Comparison of ENCODE assay signal across 12 cellular contexts in genomic region chr2:191626497-191627151, GRCh38. TPM values are rescaled to one million over a fixed set of nuclear protein-coding genes. Genes with fewer than 3 reads are reported as not detected.
DNase-seq lines count a peak whose midpoint lies in the region; ATAC-seq and TF ChIP-seq lines count a peak whose summit lies in the region.
"Had no signal": no experiment of that assay in that cellular context is flagged by ENCODE, and none has a peak within 500 bp of the region (broad histone marks: within the 10 kb centered on the region; RNA-seq: fewer than 3 reads in every experiment).

No MANE protein-coding gene starts in this region.

- H3K36me3 ChIP-seq in PC-3 (ENCODE audit: low read depth, low read length) (no peaks in the 10 kb centered on the region), smooth muscle cell (ENCODE audit: low read depth) (no peaks in the 10 kb centered on the region), MG63 (no peaks in the 10 kb centered on the region)

- no peaks in the 10 kb centered on the region for H3K27me3 ChIP-seq in PC-3 (ENCODE audit: low read length)
- H3K27me3 ChIP-seq in smooth muscle cell (ENCODE audit: low read depth), result no peaks in the 10 kb centered on the region
- no peaks in the 10 kb centered on the region for H3K27me3 ChIP-seq in MG63

- H3K36me3 Mint-ChIP-seq in activated naive CD4-positive, alpha-beta T cell treated with anti-CD3 and anti-CD28 coated beads for 36 hours (ENCODE audit: low read depth), result no peaks in the 10 kb centered on the region
- H3K36me3 Mint-ChIP-seq in activated naive CD4-positive, alpha-beta T cell treated with anti-CD3 and anti-CD28 coated beads, Interleukin-2, amount 50 U/mL, for 72 hours, result peaks cover 9 to 17% of the 10 kb centered on the region in 2 donors

- H2AFZ ChIP-seq in PC-3 (ENCODE audit: low read length) (no peak overlapping the region), smooth muscle cell (ENCODE audit: low read depth) (peak overlapping the region; percentile 21)

- intact Hi-C loops in activated naive CD4-positive, alpha-beta T cell treated with anti-CD3 and anti-CD28 coated beads for 36 hours (cut with micrococcal nuclease), result no loop called here
- intact Hi-C loops in PC-3 (cut with micrococcal nuclease), result no loop called here

- H3K27ac Mint-ChIP-seq in activated naive CD4-positive, alpha-beta T cell treated with anti-CD3 and anti-CD28 coated beads for 36 hours, result peak overlapping the region; percentile 39
- H3K27ac Mint-ChIP-seq in activated naive CD4-positive, alpha-beta T cell treated with anti-CD3 and anti-CD28 coated beads, Interleukin-2, amount 50 U/mL, for 72 hours, result no peak overlapping the region
- H3K27ac Mint-ChIP-seq: activated naive CD4-positive, alpha-beta T cell treated with anti-CD3 and anti-CD28 coated beads, Interleukin-2, amount 50 U/mL, for 24 hours; H9 had no signal

- peaks cover 77% of the 10 kb centered on the region for H3K4me1 Mint-ChIP-seq in activated naive CD4-positive, alpha-beta T cell treated with anti-CD3 and anti-CD28 coated beads for 36 hours (ENCODE audit: low read depth)
- H3K4me1 Mint-ChIP-seq: H9 had no signal

- no peak for ATAC-seq in activated naive CD4-positive, alpha-beta T cell treated with anti-CD3 and anti-CD28 coated beads, Interleukin-2, amount 50 U/mL, for 72 hours
- ATAC-seq in PC-3 (peak; percentile 84), GM18870 (IDR thresholded peaks at IDR 0.05; ENCODE audit: unreplicated experiment) (no peak)

- H3K4me2 ChIP-seq in PC-3 (ENCODE audit: low read length), result peak overlapping the region; percentile 33
- peak overlapping the region; percentile 8 for H3K4me2 ChIP-seq in smooth muscle cell

- BruUV-seq in PC-3 (replicated peaks; lab: Mats Ljungman, UMichigan), result no TSS peak

- H3K9me3 ChIP-seq in PC-3 (ENCODE audit: low read length), result no peaks in the 10 kb centered on the region
- no peaks in the 10 kb centered on the region for H3K9me3 ChIP-seq in smooth muscle cell (replicated peaks; ENCODE audit: low read depth)
- H3K9me3 ChIP-seq in MG63, result no peaks in the 10 kb centered on the region

- H4K20me1 ChIP-seq in PC-3 (ENCODE audit: low read length) (no peaks in the 10 kb centered on the region), smooth muscle cell (ENCODE audit: low read depth) (no peaks in the 10 kb centered on the region)

- H3K79me2 ChIP-seq in PC-3 (ENCODE audit: low read length) (no peaks in the 10 kb centered on the region), smooth muscle cell (ENCODE audit: low read depth) (no peaks in the 10 kb centered on the region)

- TF ChIP-seq CTCF in PC-3 (conservative IDR thresholded peaks at IDR 0.05; ENCODE audit: low read depth, low read length), result no peak
- no peak for TF ChIP-seq CTCF in smooth muscle cell (IDR thresholded peaks at IDR 0.05; ENCODE audit: borderline replicate concordance, insufficient read depth, poor library complexity, severe bottlenecking)

- CTCF ChIA-PET in activated naive CD4-positive, alpha-beta T cell treated with anti-CD3 and anti-CD28 coated beads for 36 hours (lab: Charles Lee), result interaction anchor here (0.6 to 4.1 kb wide), 3 partner anchors 11 to 70 kb away, joined by 3 to 16 read pairs (median 3); no protein-coding TSS in a partner anchor
- CTCF ChIA-PET in PC-3 (lab: Charles Lee), result no interaction called here

- H3K4me3 ChIP-seq in PC-3 (ENCODE audit: low read length), result no peak overlapping the region
- H3K4me3 ChIP-seq in smooth muscle cell, result no peak overlapping the region
- no peak overlapping the region for H3K4me3 ChIP-seq in MG63

- H3K9ac ChIP-seq in PC-3 (ENCODE audit: low read length), result no peak overlapping the region
- H3K9ac ChIP-seq in smooth muscle cell (ENCODE audit: low read depth), result no peak overlapping the region

- H3K4me1 ChIP-seq in PC-3 (ENCODE audit: insufficient read depth, low read length), result peaks cover 51% of the 10 kb centered on the region
- H3K4me1 ChIP-seq in smooth muscle cell (ENCODE audit: low read depth), result peaks cover 5% of the 10 kb centered on the region

- POLR2A ChIA-PET in PC-3 (lab: Charles Lee; ENCODE audit: unreplicated experiment), result interaction anchor here (1.1 kb wide), 1 partner anchor 51 kb away, joined by 4 read pairs; the partner anchor contains the start of gene NABP1

- no peak overlapping the region for H3K4me3 Mint-ChIP-seq in activated naive CD4-positive, alpha-beta T cell treated with anti-CD3 and anti-CD28 coated beads for 36 hours
- H3K4me3 Mint-ChIP-seq: activated naive CD4-positive, alpha-beta T cell treated with anti-CD3 and anti-CD28 coated beads, Interleukin-2, amount 50 U/mL, for 24 hours; H9 had no signal

- H3F3A ChIP-seq in PC-3 (ENCODE audit: low read length, unreplicated experiment) (no peaks in the 10 kb centered on the region), smooth muscle cell (ENCODE audit: low read depth) (peaks cover 6% of the 10 kb centered on the region)

- no peak for DNase-seq in activated naive CD4-positive, alpha-beta T cell treated with anti-CD3 and anti-CD28 coated beads for 36 hours
- DNase-seq in activated naive CD4-positive, alpha-beta T cell treated with anti-CD3 and anti-CD28 coated beads, Interleukin-2, amount 50 U/mL, for 72 hours (ENCODE audit: low spot score in 2 of 2), result no peak
- DNase-seq in PC-3, result peak; percentile 78
- peak; percentile 36 for DNase-seq in dermis blood vessel endothelial cell
- DNase-seq in smooth muscle cell (lab: John Stamatoyannopoulos, UW; ENCODE audit: unreplicated experiment), result no peak
- no peak for DNase-seq in superior temporal gyrus (ENCODE audit: extremely low spot score)
- DNase-seq in MG63, result no peak
- DNase-seq: activated CD8-positive, alpha-beta memory T cell treated with anti-CD3 and anti-CD28 coated beads for 24 hours; H9; immature natural killer cell had no signal

- no peaks in the 10 kb centered on the region for H3K9me3 Mint-ChIP-seq in activated naive CD4-positive, alpha-beta T cell treated with anti-CD3 and anti-CD28 coated beads for 36 hours
- peaks cover 8 to 11% of the 10 kb centered on the region in 2 donors for H3K9me3 Mint-ChIP-seq in activated naive CD4-positive, alpha-beta T cell treated with anti-CD3 and anti-CD28 coated beads, Interleukin-2, amount 50 U/mL, for 72 hours
- H3K9me3 Mint-ChIP-seq: activated naive CD4-positive, alpha-beta T cell treated with anti-CD3 and anti-CD28 coated beads, Interleukin-2, amount 50 U/mL, for 24 hours; H9; immature natural killer cell had no signal

- no peaks in the 10 kb centered on the region for H3K27me3 Mint-ChIP-seq in activated naive CD4-positive, alpha-beta T cell treated with anti-CD3 and anti-CD28 coated beads for 36 hours (ENCODE audit: low read depth)
- H3K27me3 Mint-ChIP-seq: activated naive CD4-positive, alpha-beta T cell treated with anti-CD3 and anti-CD28 coated beads, Interleukin-2, amount 50 U/mL, for 24 hours had no signal

- peak overlapping the region; percentile 47 for H3K27ac ChIP-seq in PC-3 (ENCODE audit: low read length)
- H3K27ac ChIP-seq in smooth muscle cell (ENCODE audit: low read depth), result peak overlapping the region; percentile 26

- no peaks in the 10 kb centered on the region for H3K9me2 ChIP-seq in PC-3 (replicated peaks; ENCODE audit: low read length)

RNA-seq across cellular contexts. Expression of gene NABP1, which starts 51.3 kb away (rescaled TPM):
- 100 to 1,000 TPM in 1 of 2 experiments, 10 to 100 TPM in 1; 97.5 to 101 TPM for total RNA-seq in activated naive CD4-positive, alpha-beta T cell treated with anti-CD3 and anti-CD28 coated beads for 36 hours
- total RNA-seq in activated naive CD4-positive, alpha-beta T cell treated with anti-CD3 and anti-CD28 coated beads, Interleukin-2, amount 50 U/mL, for 72 hours, result 10 to 100 TPM; 53.7 to 59.7 TPM
- total RNA-seq in PC-3 (2014; rRNA removed), result 45.4 and 56.8 TPM in 2 replicates
- 15.7 and 20.9 TPM in 2 replicates for total RNA-seq in dermis blood vessel endothelial cell
- total RNA-seq in smooth muscle cell, result 38.3 and 44.9 TPM in 2 replicates
- 7.8 and 20.4 TPM in 2 replicates for polyA plus RNA-seq in smooth muscle cell
- total RNA-seq in MG63 (2014; rRNA removed; shearing (Covaris generic); ENCODE audit: low replicate concordance), result 15.8 and 24.1 TPM in 2 replicates

Comparison
In these comparisons a context has a peak if more than half of its experiments do, and no peak if none do; other contexts are left out.
1. DNase-seq: peak in PC-3 (single experiment) and dermis blood vessel endothelial cell (single experiment); none in activated naive CD4-positive, alpha-beta T cell treated with anti-CD3 and anti-CD28 coated beads for 36 hours (single experiment), activated naive CD4-positive, alpha-beta T cell treated with anti-CD3 and anti-CD28 coated beads, Interleukin-2, amount 50 U/mL, for 72 hours (0 of 2), smooth muscle cell (single experiment), superior temporal gyrus (single experiment) and MG63 (single experiment).